8 cellular contexts compared by ENCODE assay signal in the genomic region with DNA sequence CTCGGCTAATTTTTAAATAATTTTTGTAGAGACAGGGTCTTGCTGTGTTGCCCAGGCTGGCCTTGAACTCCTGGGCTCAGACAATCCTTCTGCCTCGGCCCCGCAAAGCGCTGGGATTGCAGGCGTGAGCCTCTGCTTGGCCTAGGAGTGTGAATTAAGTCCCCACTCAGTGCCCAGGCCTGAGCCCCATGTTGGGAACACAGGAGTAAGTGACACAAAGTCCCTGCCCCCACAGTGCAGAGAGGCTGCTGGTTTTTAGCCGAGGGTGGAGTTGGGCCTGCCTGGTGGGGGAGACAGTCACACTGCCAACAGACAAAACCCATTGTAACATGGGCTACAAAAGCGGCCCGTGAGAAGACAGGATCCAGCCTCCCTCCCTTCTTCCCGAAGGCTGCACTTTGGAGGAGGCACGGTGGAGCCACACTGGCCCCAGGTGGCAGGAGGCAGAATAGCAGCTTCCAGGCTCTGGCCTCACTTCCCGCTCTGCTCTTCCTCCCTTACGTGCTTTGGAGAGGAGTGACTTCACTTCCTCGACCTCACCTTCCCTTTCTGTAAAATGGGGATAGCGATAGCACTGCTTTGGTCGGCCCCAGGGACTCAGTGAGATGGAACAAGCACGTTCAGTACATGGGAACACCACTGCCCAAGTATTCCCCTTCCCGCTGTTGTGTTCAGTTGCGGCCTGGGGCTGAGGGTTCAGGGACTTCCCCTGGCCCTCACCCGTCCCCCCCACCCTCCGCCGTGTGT. TPM values are rescaled to one million over a fixed set of nuclear protein-coding genes. Genes with fewer than 3 reads are reported as not detected.
DNase-seq lines count a peak whose midpoint lies in the region; ATAC-seq and TF ChIP-seq lines count a peak whose summit lies in the region.

No MANE protein-coding gene starts in this region.

- H3K9me3 Mint-ChIP-seq in CD8-positive, alpha-beta T cell = no peaks in the 10 kb centered on the region
- H3K9me3 Mint-ChIP-seq in HFFc6 = no peaks in the 10 kb centered on the region

- H3K27me3 ChIP-seq in CD8-positive, alpha-beta T cell (ENCODE audit: insufficient read depth, low read length) = no peaks in the 10 kb centered on the region

- POLR2A ChIA-PET in CD8-positive, alpha-beta T cell (lab: Charles Lee) = interaction anchor here (1.0 kb wide), 1 partner anchor 261 kb away, joined by 4 read pairs; no protein-coding TSS in a partner anchor

- H3K4me1 ChIP-seq in CD8-positive, alpha-beta T cell (ENCODE audit: insufficient read depth, low read length) = no peaks in the 10 kb centered on the region

- H3K9me3 ChIP-seq in CD8-positive, alpha-beta T cell (ENCODE audit: low read length) = no peaks in the 10 kb centered on the region

- H3K27ac Mint-ChIP-seq in CD8-positive, alpha-beta T cell = no peak overlapping the region
- H3K27ac Mint-ChIP-seq in HFFc6 = peak overlapping the region; percentile 79

- peaks cover 45% of the 10 kb centered on the region for H3K36me3 Mint-ChIP-seq in CD8-positive, alpha-beta T cell
- H3K36me3 Mint-ChIP-seq in HFFc6 (ENCODE audit: low read depth) = peaks cover 9% of the 10 kb centered on the region; the same call in 1 of the 2 replicates

- no peaks in the 10 kb centered on the region for H3K27me3 Mint-ChIP-seq in CD8-positive, alpha-beta T cell (ENCODE audit: low read depth)
- H3K27me3 Mint-ChIP-seq in HFFc6 (ENCODE audit: insufficient read depth) = peaks cover 3% of the 10 kb centered on the region

- intact Hi-C loops in CD8-positive, alpha-beta T cell (cut with DNase I, micrococcal nuclease) = loop anchor here (1.0 to 10.0 kb wide), 5 partner anchors 9 to 402 kb away; no protein-coding TSS in a partner anchor

- no peak overlapping the region for H3K27ac ChIP-seq in CD8-positive, alpha-beta T cell (ENCODE audit: low read depth, low read length)

- TF ChIP-seq CTCF in CD8-positive, alpha-beta T cell (IDR thresholded peaks at IDR 0.05) = peak; percentile 93
- TF ChIP-seq CTCF in HFFc6 (IDR thresholded peaks at IDR 0.05) = peak; percentile 97
- TF ChIP-seq CTCF in epithelial cell of proximal tubule (conservative IDR thresholded peaks at IDR 0.05; ENCODE audit: low read depth, low read length) = peak; percentile 99

- CTCF ChIA-PET in CD8-positive, alpha-beta T cell (lab: Charles Lee) = interaction anchor here (0.9 to 22.2 kb wide), 6 partner anchors 8 to 263 kb away, joined by 3 to 423 read pairs (median 6); no protein-coding TSS in a partner anchor

- ATAC-seq in CD8-positive, alpha-beta T cell = peak; percentile 85
- no peak for ATAC-seq in HG03565 (IDR thresholded peaks at IDR 0.05; ENCODE audit: unreplicated experiment)

- H3K36me3 ChIP-seq in CD8-positive, alpha-beta T cell (ENCODE audit: insufficient read depth, low read length) = peaks cover 12% of the 10 kb centered on the region

- H3K4me3 Mint-ChIP-seq in CD8-positive, alpha-beta T cell = no peak overlapping the region
- no peak overlapping the region for H3K4me3 Mint-ChIP-seq in HFFc6

- no peak overlapping the region for H3K4me3 ChIP-seq in CD8-positive, alpha-beta T cell (ENCODE audit: low read depth, low read length)
- H3K4me3 ChIP-seq in epithelial cell of proximal tubule (ENCODE audit: low read depth, low read length) = no peak overlapping the region

- H3K4me1 Mint-ChIP-seq in CD8-positive, alpha-beta T cell (ENCODE audit: low read depth) = peaks cover 5% of the 10 kb centered on the region
- H3K4me1 Mint-ChIP-seq in HFFc6 (ENCODE audit: low read depth) = peaks cover 3% of the 10 kb centered on the region; the same call in 1 of the 2 replicates

- DNase-seq in CD8-positive, alpha-beta T cell = peak in 6 of 7 experiments; percentile 25 to 71 (median 46)
- DNase-seq in HFFc6 = peak; percentile 66
- DNase-seq in NOMO-1 treated with dmso at 0.1 percent for 144 hours (lab: John Stamatoyannopoulos, UW; ENCODE audit: unreplicated experiment) = peak; percentile 48
- DNase-seq in activated CD8-positive, alpha-beta memory T cell treated with anti-CD3 and anti-CD28 coated beads, Interleukin-2, amount 50 U/mL, for 48 hours = peak; percentile 77
- no peak for DNase-seq in epithelial cell of proximal tubule (ENCODE audit: low read depth)
- peak; percentile 83 for DNase-seq in middle frontal gyrus (ENCODE audit: extremely low spot score, low spot score)
- DNase-seq in stimulated activated CD8-positive, alpha-beta memory T cell treated with anti-CD3 and anti-CD28 coated beads, Interleukin-4, amount 100 ng/mL, for 48 hours = peak; percentile 75

RNA-seq across cellular contexts. Expression of gene EHD2, which starts 15.2 kb away (rescaled TPM):
- total RNA-seq in CD8-positive, alpha-beta T cell = under 1 TPM in 1 of 2 experiments, not detected in 1; 0.25 TPM
- 100 to 1,000 TPM; 321 to 395 (median 334) TPM for total RNA-seq in HFFc6 (2021; fragmentation: NEBNext Ultra II Directional; extraction: Animal tissue kit (Norgen Biotek cat#: 25700))
- 33.6 and 58.9 TPM in 2 replicates for total RNA-seq in epithelial cell of proximal tubule

RNA-seq across cellular contexts. Expression of gene NOP53, which starts 47.3 kb away (rescaled TPM):
- 100 to 1,000 TPM; 924 to 926 TPM for total RNA-seq in CD8-positive, alpha-beta T cell
- total RNA-seq in HFFc6 (2021; fragmentation: NEBNext Ultra II Directional; extraction: Animal tissue kit (Norgen Biotek cat#: 25700)) = 100 to 1,000 TPM in 4 of 6 experiments, 10 to 100 TPM in 2; 72.7 to 113 (median 106) TPM
- 192 and 247 TPM in 2 replicates for total RNA-seq in epithelial cell of proximal tubule

Comparison
In these comparisons a context has a peak if more than half of its experiments do, and no peak if none do; other contexts are left out.
1. RNA of gene EHD2, which starts 15.2 kb away (total RNA-seq): 321 to 395 TPM in HFFc6 and 33.6 to 58.9 TPM in epithelial cell of proximal tubule; 0.25 TPM in CD8-positive, alpha-beta T cell; every median in the first group is over 10 times any median in the second.
2. Peak in every context shown above with its lines, with median percentiles within 50 percentile points of each other: CTCF ChIP-seq.